In the genomic region with DNA sequence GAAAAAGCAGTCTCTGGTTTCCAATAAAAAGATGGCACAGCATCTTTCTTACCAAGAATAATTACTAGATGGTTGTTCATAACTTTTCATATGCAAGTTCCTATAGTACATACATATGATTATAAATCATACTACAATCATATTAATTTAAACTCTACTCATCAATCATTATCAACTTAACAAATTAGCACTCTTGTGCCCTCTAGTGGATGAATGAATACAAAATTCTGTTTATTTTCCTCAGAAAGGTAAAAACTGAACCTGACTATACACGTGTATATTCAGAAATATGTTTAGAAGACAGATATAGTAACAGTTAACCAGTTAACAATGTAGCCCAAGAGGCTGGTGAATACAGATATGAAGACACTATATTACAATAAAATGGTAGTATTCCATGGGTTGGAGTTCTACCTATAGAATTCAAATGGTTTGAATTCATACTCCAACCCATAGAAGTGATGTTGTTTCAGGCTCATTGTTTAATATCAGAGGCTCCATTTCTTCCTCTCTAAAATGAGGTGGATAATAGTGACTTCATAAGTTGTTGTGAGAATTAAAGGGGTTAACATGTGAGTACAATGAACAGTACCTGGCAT, we compare ENCODE assay signal across 9 cellular contexts.
DNase-seq lines count a peak whose midpoint lies in the region; ATAC-seq, FAIRE-seq and TF ChIP-seq lines count a peak whose summit lies in the region.
"Had no signal": no experiment of that assay in that cellular context is flagged by ENCODE, and none has a peak within 500 bp of the region (broad histone marks: within the 10 kb centered on the region; RNA-seq: fewer than 3 reads in every experiment).

No MANE protein-coding gene starts in this region.

- H3K79me2 ChIP-seq in GM23338 (replicated peaks; ENCODE audit: insufficient read depth) = no peaks in the 10 kb centered on the region

- H3K27ac ChIP-seq in GM23338 (ENCODE audit: low read depth) = no peak overlapping the region

- no peaks in the 10 kb centered on the region for H4K20me1 ChIP-seq in GM23338 (replicated peaks; ENCODE audit: insufficient read depth)

- H3F3A ChIP-seq in GM23338 (replicated peaks; ENCODE audit: low read depth) = no peaks in the 10 kb centered on the region

- peaks cover 1% of the 10 kb centered on the region; the same call in 1 of the 3 replicates for H3K9me3 Mint-ChIP-seq in GM23338

- H3K4me3 Mint-ChIP-seq in GM23338 = no peak overlapping the region

- no peak for TF ChIP-seq POLR2A in lower leg skin (IDR thresholded peaks at IDR 0.05)

- TF ChIP-seq CTCF in AG10803 (conservative IDR thresholded peaks at IDR 0.05; ENCODE audit: low read length) (peak; percentile 60), GM23338 (conservative IDR thresholded peaks at IDR 0.05; ENCODE audit: low read depth in 2 of 2) (peak in 1 of 2 experiments; percentile 84; a peak in 3 of 4 replicates), lower leg skin (IDR thresholded peaks at IDR 0.05) (no peak)

- 4 to 5% methylated on average over 1 of the region's 1 CpG for WGBS in lower leg skin, 2 donors

- peak; percentile 64 for FAIRE-seq in TTC549 (lab: Jason Lieb, UNC)
- peak; percentile 81 for FAIRE-seq in islet of Langerhans (lab: Jason Lieb, UNC)

- H3K27me3 ChIP-seq in GM23338 (ENCODE audit: insufficient read depth) = no peaks in the 10 kb centered on the region

- peaks cover 4% of the 10 kb centered on the region; the same call in 1 of the 3 replicates for H3K36me3 Mint-ChIP-seq in GM23338 (ENCODE audit: low read depth)

- H3K36me3 ChIP-seq in GM23338 (ENCODE audit: insufficient read depth) = no peaks in the 10 kb centered on the region

- no peak overlapping the region for H3K4me2 ChIP-seq in GM23338

- no peak overlapping the region for H2AFZ ChIP-seq in GM23338

- DNase-seq in AG10803 (ENCODE audit: low read depth) (peak; percentile 37), GM23338 (ENCODE audit: low spot score) (peak; percentile 67), mesenteric fat pad (ENCODE audit: low spot score) (no peak), lower leg skin (ENCODE audit: low spot score in 2 of 2) (no peak)
- no peak for DNase-seq in effector CD8-positive, alpha-beta T cell (lab: John Stamatoyannopoulos, UW)
- DNase-seq: activated CD4-positive, CD25-positive, alpha-beta regulatory T cell treated with anti-CD3 and anti-CD28 coated beads, Interleukin-2, amount 50 U/mL, for 72 hours had no signal

- no peaks in the 10 kb centered on the region for H3K9me2 ChIP-seq in GM23338 (ENCODE audit: insufficient read depth)

- H3K4me3 ChIP-seq in AG10803 (ENCODE audit: low read length) = no peak overlapping the region
- no peak overlapping the region for H3K4me3 ChIP-seq in GM23338
- H3K4me3 ChIP-seq in lower leg skin (ENCODE audit: low read depth, poor library complexity, severe bottlenecking) = no peak overlapping the region

- no peak for ATAC-seq in GM23338
- ATAC-seq in GM19324 (IDR thresholded peaks at IDR 0.05; ENCODE audit: low FRiP score, unreplicated experiment) = no peak

- peaks cover 2% of the 10 kb centered on the region; the same call in 2 of the 3 replicates for H3K4me1 Mint-ChIP-seq in GM23338

- H3K4me1 ChIP-seq in GM23338 (ENCODE audit: insufficient read depth) = no peaks in the 10 kb centered on the region

- intact Hi-C loops in lower leg skin (cut with DNase I; ENCODE audit: low total_unique reads) = no loop called here

- no peaks in the 10 kb centered on the region for H3K27me3 Mint-ChIP-seq in GM23338 (ENCODE audit: insufficient read depth, low read depth, poor library complexity)

- H3K27ac Mint-ChIP-seq in GM23338 = no peak overlapping the region

TF ChIP-seq in GM23338, 12 proteins besides CTCF, POLR2A, EP300 and RAD21 (continues in another document):
- no peak for TF ChIP-seq JUNB (IDR thresholded peaks at IDR 0.05; ENCODE audit: unreplicated experiment)
- TF ChIP-seq, protein P1, sequence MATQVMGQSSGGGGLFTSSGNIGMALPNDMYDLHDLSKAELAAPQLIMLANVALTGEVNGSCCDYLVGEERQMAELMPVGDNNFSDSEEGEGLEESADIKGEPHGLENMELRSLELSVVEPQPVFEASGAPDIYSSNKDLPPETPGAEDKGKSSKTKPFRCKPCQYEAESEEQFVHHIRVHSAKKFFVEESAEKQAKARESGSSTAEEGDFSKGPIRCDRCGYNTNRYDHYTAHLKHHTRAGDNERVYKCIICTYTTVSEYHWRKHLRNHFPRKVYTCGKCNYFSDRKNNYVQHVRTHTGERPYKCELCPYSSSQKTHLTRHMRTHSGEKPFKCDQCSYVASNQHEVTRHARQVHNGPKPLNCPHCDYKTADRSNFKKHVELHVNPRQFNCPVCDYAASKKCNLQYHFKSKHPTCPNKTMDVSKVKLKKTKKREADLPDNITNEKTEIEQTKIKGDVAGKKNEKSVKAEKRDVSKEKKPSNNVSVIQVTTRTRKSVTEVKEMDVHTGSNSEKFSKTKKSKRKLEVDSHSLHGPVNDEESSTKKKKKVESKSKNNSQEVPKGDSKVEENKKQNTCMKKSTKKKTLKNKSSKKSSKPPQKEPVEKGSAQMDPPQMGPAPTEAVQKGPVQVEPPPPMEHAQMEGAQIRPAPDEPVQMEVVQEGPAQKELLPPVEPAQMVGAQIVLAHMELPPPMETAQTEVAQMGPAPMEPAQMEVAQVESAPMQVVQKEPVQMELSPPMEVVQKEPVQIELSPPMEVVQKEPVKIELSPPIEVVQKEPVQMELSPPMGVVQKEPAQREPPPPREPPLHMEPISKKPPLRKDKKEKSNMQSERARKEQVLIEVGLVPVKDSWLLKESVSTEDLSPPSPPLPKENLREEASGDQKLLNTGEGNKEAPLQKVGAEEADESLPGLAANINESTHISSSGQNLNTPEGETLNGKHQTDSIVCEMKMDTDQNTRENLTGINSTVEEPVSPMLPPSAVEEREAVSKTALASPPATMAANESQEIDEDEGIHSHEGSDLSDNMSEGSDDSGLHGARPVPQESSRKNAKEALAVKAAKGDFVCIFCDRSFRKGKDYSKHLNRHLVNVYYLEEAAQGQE (IDR thresholded peaks at IDR 0.05; ENCODE audit: unreplicated experiment) = no peak
- TF ChIP-seq, protein P2, sequence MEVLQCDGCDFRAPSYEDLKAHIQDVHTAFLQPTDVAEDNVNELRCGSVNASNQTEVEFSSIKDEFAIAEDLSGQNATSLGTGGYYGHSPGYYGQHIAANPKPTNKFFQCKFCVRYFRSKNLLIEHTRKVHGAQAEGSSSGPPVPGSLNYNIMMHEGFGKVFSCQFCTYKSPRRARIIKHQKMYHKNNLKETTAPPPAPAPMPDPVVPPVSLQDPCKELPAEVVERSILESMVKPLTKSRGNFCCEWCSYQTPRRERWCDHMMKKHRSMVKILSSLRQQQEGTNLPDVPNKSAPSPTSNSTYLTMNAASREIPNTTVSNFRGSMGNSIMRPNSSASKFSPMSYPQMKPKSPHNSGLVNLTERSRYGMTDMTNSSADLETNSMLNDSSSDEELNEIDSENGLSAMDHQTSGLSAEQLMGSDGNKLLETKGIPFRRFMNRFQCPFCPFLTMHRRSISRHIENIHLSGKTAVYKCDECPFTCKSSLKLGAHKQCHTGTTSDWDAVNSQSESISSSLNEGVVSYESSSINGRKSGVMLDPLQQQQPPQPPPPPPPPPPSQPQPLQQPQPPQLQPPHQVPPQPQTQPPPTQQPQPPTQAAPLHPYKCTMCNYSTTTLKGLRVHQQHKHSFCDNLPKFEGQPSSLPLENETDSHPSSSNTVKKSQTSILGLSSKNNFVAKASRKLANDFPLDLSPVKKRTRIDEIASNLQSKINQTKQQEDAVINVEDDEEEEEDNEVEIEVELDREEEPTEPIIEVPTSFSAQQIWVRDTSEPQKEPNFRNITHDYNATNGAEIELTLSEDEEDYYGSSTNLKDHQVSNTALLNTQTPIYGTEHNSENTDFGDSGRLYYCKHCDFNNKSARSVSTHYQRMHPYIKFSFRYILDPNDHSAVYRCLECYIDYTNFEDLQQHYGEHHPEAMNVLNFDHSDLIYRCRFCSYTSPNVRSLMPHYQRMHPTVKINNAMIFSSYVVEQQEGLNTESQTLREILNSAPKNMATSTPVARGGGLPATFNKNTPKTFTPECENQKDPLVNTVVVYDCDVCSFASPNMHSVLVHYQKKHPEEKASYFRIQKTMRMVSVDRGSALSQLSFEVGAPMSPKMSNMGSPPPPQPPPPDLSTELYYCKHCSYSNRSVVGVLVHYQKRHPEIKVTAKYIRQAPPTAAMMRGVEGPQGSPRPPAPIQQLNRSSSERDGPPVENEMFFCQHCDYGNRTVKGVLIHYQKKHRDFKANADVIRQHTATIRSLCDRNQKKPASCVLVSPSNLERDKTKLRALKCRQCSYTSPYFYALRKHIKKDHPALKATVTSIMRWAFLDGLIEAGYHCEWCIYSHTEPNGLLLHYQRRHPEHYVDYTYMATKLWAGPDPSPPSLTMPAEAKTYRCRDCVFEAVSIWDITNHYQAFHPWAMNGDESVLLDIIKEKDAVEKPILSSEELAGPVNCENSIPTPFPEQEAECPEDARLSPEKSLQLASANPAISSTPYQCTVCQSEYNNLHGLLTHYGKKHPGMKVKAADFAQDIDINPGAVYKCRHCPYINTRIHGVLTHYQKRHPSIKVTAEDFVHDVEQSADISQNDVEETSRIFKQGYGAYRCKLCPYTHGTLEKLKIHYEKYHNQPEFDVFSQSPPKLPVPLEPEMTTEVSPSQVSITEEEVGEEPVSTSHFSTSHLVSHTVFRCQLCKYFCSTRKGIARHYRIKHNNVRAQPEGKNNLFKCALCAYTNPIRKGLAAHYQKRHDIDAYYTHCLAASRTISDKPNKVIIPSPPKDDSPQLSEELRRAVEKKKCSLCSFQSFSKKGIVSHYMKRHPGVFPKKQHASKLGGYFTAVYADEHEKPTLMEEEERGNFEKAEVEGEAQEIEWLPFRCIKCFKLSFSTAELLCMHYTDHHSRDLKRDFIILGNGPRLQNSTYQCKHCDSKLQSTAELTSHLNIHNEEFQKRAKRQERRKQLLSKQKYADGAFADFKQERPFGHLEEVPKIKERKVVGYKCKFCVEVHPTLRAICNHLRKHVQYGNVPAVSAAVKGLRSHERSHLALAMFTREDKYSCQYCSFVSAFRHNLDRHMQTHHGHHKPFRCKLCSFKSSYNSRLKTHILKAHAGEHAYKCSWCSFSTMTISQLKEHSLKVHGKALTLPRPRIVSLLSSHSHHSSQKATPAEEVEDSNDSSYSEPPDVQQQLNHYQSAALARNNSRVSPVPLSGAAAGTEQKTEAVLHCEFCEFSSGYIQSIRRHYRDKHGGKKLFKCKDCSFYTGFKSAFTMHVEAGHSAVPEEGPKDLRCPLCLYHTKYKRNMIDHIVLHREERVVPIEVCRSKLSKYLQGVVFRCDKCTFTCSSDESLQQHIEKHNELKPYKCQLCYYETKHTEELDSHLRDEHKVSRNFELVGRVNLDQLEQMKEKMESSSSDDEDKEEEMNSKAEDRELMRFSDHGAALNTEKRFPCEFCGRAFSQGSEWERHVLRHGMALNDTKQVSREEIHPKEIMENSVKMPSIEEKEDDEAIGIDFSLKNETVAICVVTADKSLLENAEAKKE (CRISPR knock-in tag; IDR thresholded peaks at IDR 0.05) = no peak
- no peak for TF ChIP-seq ZNF331 (CRISPR knock-in tag; IDR thresholded peaks at IDR 0.05; ENCODE audit: low read depth)

Comparison
In these comparisons a context has a peak if more than half of its experiments do, and no peak if none do; other contexts are left out.
1. DNase-seq: peak in AG10803 (single experiment) and GM23338 (single experiment); none in effector CD8-positive, alpha-beta T cell (single experiment), mesenteric fat pad (single experiment) and lower leg skin (0 of 2).